In genomic region chr10:45585131-45585530, GRCh38 we compare ENCODE assay signal across 36 cellular contexts.
"Had no signal": no experiment of that assay in that cellular context is flagged by ENCODE, and none has a peak within 500 bp of the region (broad histone marks: within the 10 kb centered on the region; RNA-seq: fewer than 3 reads in every experiment).

No MANE protein-coding gene starts in this region.

- H3K4me3 Mint-ChIP-seq: activated B cell treated with CpG ODN at 0.5 μM for 24 hours; activated CD4-positive, alpha-beta memory T cell treated with anti-CD3 and anti-CD28 coated beads for 36 hours; activated naive CD4-positive, alpha-beta T cell treated with anti-CD3 and anti-CD28 coated beads, Interleukin-2, amount 10 ng/mL, durations not matched to agents 7 days and 5 days; activated naive CD8-positive, alpha-beta T cell treated with anti-CD3 and anti-CD28 coated beads for 36 hours had no signal

- H3K27ac Mint-ChIP-seq: activated B cell treated with CpG ODN at 0.5 μM for 24 hours; activated CD4-positive, alpha-beta memory T cell treated with anti-CD3 and anti-CD28 coated beads for 36 hours; activated naive CD4-positive, alpha-beta T cell treated with anti-CD3 and anti-CD28 coated beads, Interleukin-2, amount 10 ng/mL, durations not matched to agents 7 days and 5 days; activated naive CD8-positive, alpha-beta T cell treated with anti-CD3 and anti-CD28 coated beads for 36 hours had no signal

- H3K4me3 ChIP-seq: Peyer's patch, SJSA1 had no signal

- ATAC-seq: PC-3, SK-N-SH treated with all-trans-retinoic acid at 6 μM for 48 hours had no signal

- H3K27me3 Mint-ChIP-seq: activated B cell treated with CpG ODN at 0.5 μM for 24 hours; activated CD4-positive, alpha-beta memory T cell treated with anti-CD3 and anti-CD28 coated beads for 36 hours; activated naive CD4-positive, alpha-beta T cell treated with anti-CD3 and anti-CD28 coated beads, Interleukin-2, amount 10 ng/mL, durations not matched to agents 7 days and 5 days; activated naive CD8-positive, alpha-beta T cell treated with anti-CD3 and anti-CD28 coated beads for 36 hours had no signal

- H3K27me3 ChIP-seq: brain microvascular endothelial cell, Peyer's patch had no signal

- H3K27ac ChIP-seq: brain microvascular endothelial cell, Peyer's patch, SJSA1, VCaP had no signal

- DNase-seq: activated B cell treated with CpG ODN at 0.5 μM for 24 hours; activated CD4-positive, alpha-beta memory T cell treated with anti-CD3 and anti-CD28 coated beads for 36 hours; activated CD4-positive, alpha-beta T cell treated with anti-CD3 and anti-CD28 coated beads for 4 hours; activated CD4-positive, alpha-beta T cell treated with anti-CD3 and anti-CD28 coated beads, Interleukin-2, amount 50 U/mL, for 1 hour; activated CD4-positive, CD25-positive, alpha-beta regulatory T cell treated with anti-CD3 and anti-CD28 coated beads, Interleukin-2, amount 50 U/mL, for 72 hours; activated CD8-positive, alpha-beta memory T cell treated with anti-CD3 and anti-CD28 coated beads, Interleukin-2, amount 50 U/mL, for 4 hours; activated effector memory CD4-positive, alpha-beta T cell treated with Interleukin-2 at 50 U/mL for 16 hours; activated naive CD4-positive, alpha-beta T cell treated with anti-CD3 and anti-CD28 coated beads, Interleukin-2, amount 10 ng/mL, durations not matched to agents 7 days and 5 days; activated naive CD8-positive, alpha-beta T cell treated with anti-CD3 and anti-CD28 coated beads for 36 hours; activated T-cell treated with anti-CD3 and anti-CD28 coated beads, Interleukin-2, amount 50 U/mL, for 48 hours; amniotic stem cell; aorta; brain microvascular endothelial cell; central memory CD4-positive, alpha-beta T cell; NCI-H1092 treated with DMSO at 0.1 percent for 48 hours; NCI-H1417; NCI-H146; NCI-H187; NCI-H2029 treated with DMSO at 0.1 percent for 48 hours; NCI-H2107; NCI-H2171; NCI-H510A; NCI-H526; NCI-H748 treated with DMSO at 0.1 percent for 48 hours; NK-92 treated with Interleukin-12 subunit alpha and Interleukin-12 subunit beta, amount 100 ng/mL, for 24 hours; PC-3; Peyer's patch; RPMI8226; SHP77 treated with DMSO at 0.1 percent for 48 hours; SW 1271; T-helper 1 cell; T-helper 2 cell; T-helper 9 cell had no signal

- H3K4me1 ChIP-seq: SJSA1 had no signal
